ENCODE assay signal across 8 cellular contexts in genomic region chr3:196741401-196741761, GRCh38. TPM values are rescaled to one million over a fixed set of nuclear protein-coding genes. Genes with fewer than 3 reads are reported as not detected.
DNase-seq lines count a peak whose midpoint lies in the region; ATAC-seq and TF ChIP-seq lines count a peak whose summit lies in the region.

No MANE protein-coding gene starts in this region.

- H3K27ac ChIP-seq in iPS-20b (ENCODE audit: low read length) (no peak overlapping the region), stomach smooth muscle (ENCODE audit: low read length) (peak overlapping the region; percentile 92)

- DNase-seq in NCI-H82 (lab: John Stamatoyannopoulos, UW): peak; percentile 40
- DNase-seq in NCI-H82 treated with DMSO at 0.1 percent for 48 hours (lab: John Stamatoyannopoulos, UW; ENCODE audit: unreplicated experiment): no peak
- DNase-seq in activated CD8-positive, alpha-beta T cell treated with anti-CD3 and anti-CD28 coated beads for 36 hours: no peak
- no peak for DNase-seq in posterior vena cava (ENCODE audit: low spot score)
- no peak for DNase-seq in GM10248 (ENCODE audit: extremely low spot score)

- intact Hi-C loops in activated CD8-positive, alpha-beta T cell treated with anti-CD3 and anti-CD28 coated beads for 36 hours (cut with micrococcal nuclease): no loop called here
- intact Hi-C loops in posterior vena cava (cut with DNase I): no loop called here

- H3K27ac Mint-ChIP-seq in activated CD8-positive, alpha-beta T cell treated with anti-CD3 and anti-CD28 coated beads for 36 hours: peak overlapping the region; percentile 97

- peaks cover 31% of the 10 kb centered on the region for H3K4me1 Mint-ChIP-seq in activated CD8-positive, alpha-beta T cell treated with anti-CD3 and anti-CD28 coated beads for 36 hours (ENCODE audit: low read depth)

- peak overlapping the region; percentile 94 for H3K4me3 Mint-ChIP-seq in activated CD8-positive, alpha-beta T cell treated with anti-CD3 and anti-CD28 coated beads for 36 hours

- peaks cover 25% of the 10 kb centered on the region for H3K36me3 Mint-ChIP-seq in activated CD8-positive, alpha-beta T cell treated with anti-CD3 and anti-CD28 coated beads for 36 hours (ENCODE audit: low read depth)

- H3K9ac ChIP-seq in iPS-20b (ENCODE audit: low read depth, low read length) (peak overlapping the region; percentile 94; the same call in 1 of the 2 replicates), stomach smooth muscle (ENCODE audit: low read length in 2 of 2) (peak overlapping the region; percentile 95 to 97)

- CTCF ChIA-PET in activated CD8-positive, alpha-beta T cell treated with anti-CD3 and anti-CD28 coated beads for 36 hours (lab: Charles Lee): interaction anchor here (1.0 kb wide), 1 partner anchor 9 kb away, joined by 4 read pairs; no protein-coding TSS in a partner anchor
- CTCF ChIA-PET in GM10248 (lab: Yijun Ruan, JAX): interaction anchor here (1.4 to 1.7 kb wide), 2 partner anchors 57 to 59 kb away, joined by 3 to 6 read pairs; no protein-coding TSS in a partner anchor

- no peak for TF ChIP-seq CTCF in activated CD8-positive, alpha-beta T cell treated with anti-CD3 and anti-CD28 coated beads for 36 hours (IDR thresholded peaks at IDR 0.05)
- no peak for TF ChIP-seq CTCF in GM10248 (IDR thresholded peaks at IDR 0.05; ENCODE audit: control extremely low read depth, extremely low read depth, low read depth, missing control alignments)

- H3K27me3 ChIP-seq in iPS-20b (ENCODE audit: insufficient read depth, low read length) (no peaks in the 10 kb centered on the region), stomach smooth muscle (ENCODE audit: control insufficient read depth in 1 of 2, insufficient read depth in 2 of 2, low read length in 2 of 2) (no peaks in the 10 kb centered on the region)

- no peaks in the 10 kb centered on the region for H3K27me3 Mint-ChIP-seq in activated CD8-positive, alpha-beta T cell treated with anti-CD3 and anti-CD28 coated beads for 36 hours

- H3K9me3 ChIP-seq in iPS-20b (ENCODE audit: insufficient read depth, low read depth, low read length): no peaks in the 10 kb centered on the region
- no peaks in the 10 kb centered on the region for H3K9me3 ChIP-seq in stomach smooth muscle (ENCODE audit: control insufficient read depth in 2 of 2, low read length in 2 of 2)

- no peaks in the 10 kb centered on the region for H3K9me3 Mint-ChIP-seq in activated CD8-positive, alpha-beta T cell treated with anti-CD3 and anti-CD28 coated beads for 36 hours

- peaks cover 7% of the 10 kb centered on the region; the same call in 1 of the 2 replicates for H3K4me1 ChIP-seq in iPS-20b (ENCODE audit: insufficient read depth, low read length)
- H3K4me1 ChIP-seq in stomach smooth muscle (ENCODE audit: control insufficient read depth, insufficient read depth, low read length): peaks cover 7% of the 10 kb centered on the region

- POLR2A ChIA-PET in activated CD8-positive, alpha-beta T cell treated with anti-CD3 and anti-CD28 coated beads for 36 hours (lab: Charles Lee): interaction anchor here (1.1 to 2.3 kb wide), 5 partner anchors 11 to 173 kb away, joined by 3 to 8 read pairs (median 4); partner anchors contain the start of genes CEP19, FBXO45, PIGX and WDR53
- POLR2A ChIA-PET in GM10248 (lab: Yijun Ruan, JAX): no interaction called here

- no peak for ATAC-seq in activated CD8-positive, alpha-beta T cell treated with anti-CD3 and anti-CD28 coated beads for 36 hours
- ATAC-seq in GM21526 (IDR thresholded peaks at IDR 0.05; ENCODE audit: low FRiP score, unreplicated experiment): no peak

- H3K4me3 ChIP-seq in iPS-20b (ENCODE audit: low read length) (peak overlapping the region; percentile 98), stomach smooth muscle (ENCODE audit: low read length in 2 of 2) (peak overlapping the region; percentile 89 to 90)

- H3K36me3 ChIP-seq in iPS-20b (ENCODE audit: insufficient read depth, low read depth, low read length) (peaks cover 5% of the 10 kb centered on the region; the same call in 1 of the 2 replicates), stomach smooth muscle (ENCODE audit: control insufficient read depth in 2 of 2, insufficient read depth in 2 of 2, low read length in 2 of 2) (no peaks in the 10 kb centered on the region)

RNA-seq across cellular contexts. Expression of gene PAK2, which starts 1.7 kb away (rescaled TPM):
- total RNA-seq in activated CD8-positive, alpha-beta T cell treated with anti-CD3 and anti-CD28 coated beads for 36 hours: 10 to 100 TPM; 79.4 to 81.2 TPM
- total RNA-seq in posterior vena cava: 10 to 100 TPM; 39.7 to 57.9 TPM

RNA-seq across cellular contexts. Expression of gene PIGX, which starts 29.2 kb away (rescaled TPM):
- total RNA-seq in activated CD8-positive, alpha-beta T cell treated with anti-CD3 and anti-CD28 coated beads for 36 hours: 10 to 100 TPM; 43.7 to 47.1 TPM
- total RNA-seq in posterior vena cava: 10 to 100 TPM; 23.9 to 24.1 TPM

RNA-seq across cellular contexts. Expression of gene CEP19, which starts 29.3 kb away (rescaled TPM):
- 1 to 10 TPM; 5.2 to 5.5 TPM for total RNA-seq in activated CD8-positive, alpha-beta T cell treated with anti-CD3 and anti-CD28 coated beads for 36 hours
- total RNA-seq in posterior vena cava: 1 to 10 TPM in 1 of 2 donors, under 1 TPM in 1; 0.69 to 1.3 TPM
